Comparison of ENCODE assay signal across 17 cellular contexts in the genomic region with DNA sequence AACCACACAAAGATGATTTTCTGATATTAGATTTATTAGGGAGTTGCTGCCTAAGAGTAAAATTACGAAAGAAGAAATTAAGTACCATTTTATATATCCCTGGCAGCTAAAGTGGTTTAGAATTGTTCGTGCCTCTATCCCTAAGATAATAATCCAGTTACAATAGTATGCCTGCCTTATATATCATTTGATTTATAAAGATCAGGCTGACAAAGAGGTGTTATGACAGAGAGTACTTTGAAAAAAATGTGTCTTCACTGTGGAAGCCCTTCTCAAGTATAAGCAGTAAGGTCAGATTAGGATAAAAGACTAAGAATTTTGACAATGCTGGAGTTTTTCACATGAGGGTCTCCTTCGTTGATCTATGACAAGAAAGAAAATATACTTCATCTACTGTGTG.
"Had no signal": no experiment of that assay in that cellular context is flagged by ENCODE, and none has a peak within 500 bp of the region (broad histone marks: within the 10 kb centered on the region; RNA-seq: fewer than 3 reads in every experiment).

No MANE protein-coding gene starts in this region.

- H3K27ac ChIP-seq: stomach, suprapubic skin, testis, thoracic aorta, thyroid gland, tibial artery, tibial nerve, transverse colon, upper lobe of left lung, upper lobe of right lung, uterus, vagina had no signal

- ATAC-seq: stimulated activated effector memory CD8-positive, alpha-beta T cell treated with anti-CD3 and anti-CD28 coated beads, Interleukin-12 subunit alpha, Interleukin-12 subunit beta, amount 100 ng/mL, for 72 hours; stimulated activated memory B cell treated with anti-CD40 and anti-IgM and Interleukin-4, amounts not matched to agents 10 μg/mL and 1 μg/mL and 100 μg/mL, for 72 hours; stimulated activated naive B cell treated with anti-CD40 and anti-IgM and Interleukin-4, amounts not matched to agents 10 μg/mL and 1 μg/mL and 100 μg/mL, for 72 hours; stimulated activated naive CD8-positive, alpha-beta T cell treated with anti-CD3 and anti-CD28 coated beads, Interleukin-15, amount 100 ng/mL, for 72 hours; stimulated activated naive CD8-positive, alpha-beta T cell treated with anti-CD3 and anti-CD28 coated beads, Interleukin-15, Interleukin-2, amounts not matched to agents 100 U/mL and 50 U/mL, for 24 hours; upper lobe of right lung had no signal

- H3K4me3 ChIP-seq: stomach, suprapubic skin, testis, thoracic aorta, thyroid gland, tibial artery, tibial nerve, transverse colon, upper lobe of left lung, upper lobe of right lung, uterus, vagina had no signal

- H3K9me3 ChIP-seq: stomach, suprapubic skin, testis, thoracic aorta, thyroid gland, tibial artery, tibial nerve, transverse colon, upper lobe of left lung, upper lobe of right lung, uterus, vagina had no signal

- H3K27me3 ChIP-seq: stomach, suprapubic skin, testis, thyroid gland, tibial artery, tibial nerve, transverse colon, upper lobe of left lung, upper lobe of right lung, uterus, vagina had no signal

- H3K4me1 ChIP-seq: stomach, suprapubic skin, testis, thyroid gland, tibial artery, tibial nerve, transverse colon, upper lobe of left lung, upper lobe of right lung, uterus, vagina had no signal

- H3K36me3 ChIP-seq: stomach, suprapubic skin, thoracic aorta, thyroid gland, tibial artery, tibial nerve, transverse colon, upper lobe of left lung, upper lobe of right lung, uterus, vagina had no signal
